In genomic region chr11:82174610-82175009, GRCh38 we compare ENCODE assay signal across 14 cellular contexts.
A peak's percentile ranks its signal among the peaks of the same experiment; 100 is the strongest.
DNase-seq lines count a peak whose midpoint lies in the region; ATAC-seq and TF ChIP-seq lines count a peak whose summit lies in the region.
"Had no signal": no experiment of that assay in that cellular context is flagged by ENCODE, and none has a peak within 500 bp of the region (broad histone marks: within the 10 kb centered on the region; RNA-seq: fewer than 3 reads in every experiment).

No MANE protein-coding gene starts in this region.

- no peaks in the 10 kb centered on the region for H3K27me3 ChIP-seq in DND-41 (ENCODE audit: insufficient read depth, low read length, poor library complexity)

- TF ChIP-seq CTCF in DND-41 (IDR thresholded peaks at IDR 0.05; ENCODE audit: borderline replicate concordance, extremely low read depth, low read length, poor library complexity, severe bottlenecking), result peak; percentile 33
- TF ChIP-seq CTCF in OCI-LY7 (conservative IDR thresholded peaks at IDR 0.05; ENCODE audit: low read length), result peak; percentile 67
- TF ChIP-seq CTCF in fibroblast of villous mesenchyme (IDR thresholded peaks at IDR 0.05; ENCODE audit: insufficient read depth, low read depth, low read length), result peak; percentile 12

- no peaks in the 10 kb centered on the region for H3K9me3 ChIP-seq in DND-41 (ENCODE audit: insufficient read depth, low read length, severe bottlenecking)
- H3K9me3 ChIP-seq in OCI-LY7 (ENCODE audit: low read length), result no peaks in the 10 kb centered on the region

- H3K27ac ChIP-seq in DND-41 (ENCODE audit: low read length) (no peak overlapping the region), OCI-LY7 (ENCODE audit: low read depth, low read length, poor library complexity, severe bottlenecking) (no peak overlapping the region)
- H3K27ac ChIP-seq: epithelial cell of prostate had no signal

- ATAC-seq in DND-41 (ENCODE audit: insufficient read depth, low read depth) (no peak), GM19395 (IDR thresholded peaks at IDR 0.05; ENCODE audit: unreplicated experiment) (no peak), GM21619 (IDR thresholded peaks at IDR 0.05; ENCODE audit: unreplicated experiment) (no peak)

- H3K79me2 ChIP-seq in DND-41 (ENCODE audit: insufficient read depth, low read length) (no peaks in the 10 kb centered on the region), OCI-LY7 (ENCODE audit: insufficient read depth, low read depth, low read length) (no peaks in the 10 kb centered on the region)

- CTCF ChIA-PET in HEK293T (lab: Yijun Ruan, JAX) (no interaction called here), OCI-LY7 (lab: Charles Lee; ENCODE audit: unreplicated experiment) (no interaction called here)

- H4K20me1 ChIP-seq in DND-41 (ENCODE audit: insufficient read depth, low read length) (no peaks in the 10 kb centered on the region), OCI-LY7 (ENCODE audit: insufficient read depth, low read length) (no peaks in the 10 kb centered on the region)

- no peak overlapping the region for H3K9ac ChIP-seq in DND-41 (ENCODE audit: low read depth, low read length)

- H3K9me2 ChIP-seq in OCI-LY7 (ENCODE audit: insufficient read depth, low read length), result no peaks in the 10 kb centered on the region

- no TSS peak for BruUV-seq in OCI-LY7 (replicated peaks; lab: Mats Ljungman, UMichigan)

- intact Hi-C loops in OCI-LY7 (cut with micrococcal nuclease; ENCODE audit: unreplicated experiment), result no loop called here

- H3K4me1 ChIP-seq in DND-41 (ENCODE audit: insufficient read depth, low read length) (no peaks in the 10 kb centered on the region), OCI-LY7 (ENCODE audit: insufficient read depth, low read length, poor library complexity, severe bottlenecking) (no peaks in the 10 kb centered on the region)

- H3K4me2 ChIP-seq in DND-41 (ENCODE audit: insufficient read depth, low read length) (no peak overlapping the region), OCI-LY7 (ENCODE audit: low read length) (no peak overlapping the region)

- H2AFZ ChIP-seq in DND-41 (ENCODE audit: low read depth, low read length) (no peak overlapping the region), OCI-LY7 (ENCODE audit: low read length) (no peak overlapping the region)

- H3K36me3 ChIP-seq in DND-41 (ENCODE audit: insufficient read depth, low read length) (no peaks in the 10 kb centered on the region), OCI-LY7 (ENCODE audit: insufficient read depth, low read length) (no peaks in the 10 kb centered on the region)

- DNase-seq in DND-41 (no peak), HEK293T (ENCODE audit: extremely low spot score) (peak; percentile 18), OCI-LY7 (ENCODE audit: low spot score) (no peak), fibroblast of villous mesenchyme (ENCODE audit: low read depth) (no peak), C1 segment of cervical spinal cord (lab: John Stamatoyannopoulos, UW) (no peak)
- no peak for DNase-seq in activated T-cell treated with anti-CD3 and anti-CD28 coated beads, Interleukin-2, amount 50 U/mL, for 48 hours
- DNase-seq: activated CD4-positive, alpha-beta T cell treated with anti-CD3 and anti-CD28 coated beads, Interleukin-2, amount 50 U/mL, for 4 hours; CD8-positive, alpha-beta memory T cell; kidney; NCI-H1105 treated with DMSO at 0.1 percent for 48 hours; SHP77 treated with DMSO at 0.1 percent for 48 hours had no signal

- POLR2A ChIA-PET in HEK293T (lab: Yijun Ruan, JAX) (no interaction called here), OCI-LY7 (lab: Charles Lee) (no interaction called here)

- no peak overlapping the region for H3K4me3 ChIP-seq in DND-41 (ENCODE audit: low read depth in 1 of 2, low read length in 2 of 2)
- H3K4me3 ChIP-seq in OCI-LY7 (ENCODE audit: low read depth, low read length, poor library complexity, severe bottlenecking), result no peak overlapping the region
- no peak overlapping the region for H3K4me3 ChIP-seq in fibroblast of villous mesenchyme (ENCODE audit: low read depth, low read length)

TF ChIP-seq in HEK293T, 16 proteins besides CTCF, POLR2A, EP300 and RAD21:
- TF ChIP-seq PKNOX1 (IDR thresholded peaks at IDR 0.05), result no peak
- no peak for TF ChIP-seq ELF4 (IDR thresholded peaks at IDR 0.05)
- no peak for TF ChIP-seq FOXK2 (IDR thresholded peaks at IDR 0.05)
- no peak for TF ChIP-seq SUZ12 (IDR thresholded peaks at IDR 0.05)
- no peak for TF ChIP-seq SP1 (IDR thresholded peaks at IDR 0.05)
- no peak for TF ChIP-seq ZNF384 (IDR thresholded peaks at IDR 0.05)
- no peak for TF ChIP-seq ARNT (IDR thresholded peaks at IDR 0.05)
- no peak for TF ChIP-seq TARDBP (IDR thresholded peaks at IDR 0.05)
- no peak for TF ChIP-seq HDGF (IDR thresholded peaks at IDR 0.05; ENCODE audit: borderline replicate concordance)
- no peak for TF ChIP-seq NFRKB (IDR thresholded peaks at IDR 0.05)
- TF ChIP-seq LEF1 (IDR thresholded peaks at IDR 0.05; ENCODE audit: borderline replicate concordance), result no peak

Comparison
In these comparisons a context has a peak if more than half of its experiments do, and no peak if none do; other contexts are left out.
1. CTCF ChIP-seq: peak in every context shown above with its lines; median percentile 67 in OCI-LY7; 33 in DND-41; 12 in fibroblast of villous mesenchyme.